Comparison of ENCODE assay signal across 25 cellular contexts in genomic region chr2:170365003-170365402, GRCh38.
DNase-seq lines count a peak whose midpoint lies in the region; ATAC-seq, FAIRE-seq and TF ChIP-seq lines count a peak whose summit lies in the region.
"Had no signal": no experiment of that assay in that cellular context is flagged by ENCODE, and none has a peak within 500 bp of the region (broad histone marks: within the 10 kb centered on the region; RNA-seq: fewer than 3 reads in every experiment).

No MANE protein-coding gene starts in this region.

- in situ Hi-C loops in K562 (cut with MboI) (loop anchor here (10.0 kb wide), 1 partner anchor 450 kb away; the partner anchor contains the start of gene GAD1), KBM-7 (cut with MboI; ENCODE audit: low pct_unique_long_range_greater_than_20kb, low sequenced_read_pairs) (no loop called here)

- CTCF ChIA-PET in K562 (lab: Yijun Ruan, JAX; ENCODE audit: low intra/inter-chr PET ratio), result no interaction called here

- H3K36me3 ChIP-seq in K562 (ENCODE audit: control insufficient read depth, insufficient read depth, low read length) (no peaks in the 10 kb centered on the region), mesendoderm (ENCODE audit: control insufficient read depth, insufficient read depth, low read length) (no peaks in the 10 kb centered on the region), gastroesophageal sphincter (no peaks in the 10 kb centered on the region)
- H3K36me3 ChIP-seq: BE2C; BLaER1 treated with 17β-estradiol and CSF1 and Interleukin-3, amounts not matched to agents 10 nM and 100 nM; HAP-1 had no signal

- no peaks in the 10 kb centered on the region for H3K9me3 Mint-ChIP-seq in activated T-cell treated with anti-CD3 and anti-CD28 coated beads, Interleukin-2, amount 50 U/mL, for 72 hours
- H3K9me3 Mint-ChIP-seq in activated T-cell treated with anti-CD3 and anti-CD28 coated beads, Interleukin-2, amount 50 U/mL, for 4 hours, result no peaks in the 10 kb centered on the region
- H3K9me3 Mint-ChIP-seq: CD14-positive monocyte; CD4-positive, alpha-beta T cell; CD8-positive, alpha-beta memory T cell; HFFc6 had no signal

- BruUV-seq in K562 (replicated peaks; lab: Mats Ljungman, UMichigan), result no TSS peak

- H3K4me3 Mint-ChIP-seq in activated T-cell treated with anti-CD3 and anti-CD28 coated beads, Interleukin-2, amount 50 U/mL, for 72 hours, result peak overlapping the region in 1 of 2 donors; percentile 8
- H3K4me3 Mint-ChIP-seq in activated T-cell treated with anti-CD3 and anti-CD28 coated beads, Interleukin-2, amount 50 U/mL, for 4 hours, result no peak overlapping the region
- H3K4me3 Mint-ChIP-seq: CD14-positive monocyte; CD4-positive, alpha-beta T cell; CD8-positive, alpha-beta memory T cell; HFFc6 had no signal

- H3K9me3 ChIP-seq in K562 (replicated peaks; ENCODE audit: control insufficient read depth, insufficient read depth, low read depth, low read length) (no peaks in the 10 kb centered on the region), gastroesophageal sphincter (no peaks in the 10 kb centered on the region)
- H3K9me3 ChIP-seq: A549; BE2C; BLaER1 treated with 17β-estradiol and CSF1 and Interleukin-3, amounts not matched to agents 10 nM and 100 nM; HAP-1 had no signal

- 60% methylated on average over 6 of the region's 6 CpGs for WGBS in K562 (ENCODE audit: insufficient coverage, low coverage, missing lambda C conversion rate)
- WGBS in mesendoderm (ENCODE audit: extremely low coverage, insufficient coverage, low lambda C conversion rate), result no CpG with 5 or more reads among the region's 6 CpGs
- 68 to 70% methylated on average over 5 to 6 of the region's 6 CpGs for WGBS in gastroesophageal sphincter (ENCODE audit: low coverage in 1 of 2), 2 donors

- H4K20me1 ChIP-seq in K562 (replicated peaks; ENCODE audit: control insufficient read depth, insufficient read depth, low read length), result no peaks in the 10 kb centered on the region
- H4K20me1 ChIP-seq: BLaER1 treated with 17β-estradiol and CSF1 and Interleukin-3, amounts not matched to agents 10 nM and 100 nM had no signal

- POLR2A ChIA-PET in K562 (lab: Yijun Ruan, JAX), result interaction anchor here (0.9 to 3.3 kb wide), 4 partner anchors 8 to 452 kb away, joined by 3 to 14 read pairs (median 5); partner anchors contain the start of gene GAD1

- TF ChIP-seq EP300 in K562 (IDR thresholded peaks at IDR 0.05; ENCODE audit: low read length), result no peak
- no peak for TF ChIP-seq EP300 in gastroesophageal sphincter (IDR thresholded peaks at IDR 0.05)

- TF ChIP-seq RAD21 in K562 (CRISPR knock-in tag; conservative IDR thresholded peaks at IDR 0.05 in 1 of 2, IDR thresholded peaks at IDR 0.05 in 1 of 2), result no peak

- TF ChIP-seq CTCF in K562 (IDR thresholded peaks at IDR 0.05 in 2 of 3, conservative IDR thresholded peaks at IDR 0.05 in 1 of 3; ENCODE audit: insufficient read depth in 2 of 3, low read depth in 1 of 3, low read length in 3 of 3), result no peak
- no peak for TF ChIP-seq CTCF in gastroesophageal sphincter (IDR thresholded peaks at IDR 0.05)

- no peak overlapping the region for H2BK15ac ChIP-seq in mesendoderm (replicated peaks; ENCODE audit: low read depth)

- intact Hi-C loops in K562 (cut with micrococcal nuclease), result loop anchor here (10.0 kb wide), 2 partner anchors 360 to 540 kb away; partner anchors contain the start of genes METTL5 and UBR3

- H3K4me3 ChIP-seq in K562, result 0 out of 2 replicates have a peak overlapping the region, but pooled peaks have one; percentile 1
- H3K4me3 ChIP-seq in mesendoderm (ENCODE audit: low read length), result no peak overlapping the region
- no peak overlapping the region for H3K4me3 ChIP-seq in gastroesophageal sphincter
- H3K4me3 ChIP-seq: A549; BLaER1 treated with 17β-estradiol and CSF1 and Interleukin-3, amounts not matched to agents 10 nM and 100 nM; GM12878; GM23248; HAP-1 had no signal

- H2BK5ac ChIP-seq in mesendoderm (ENCODE audit: low read length), result no peak overlapping the region

- peak overlapping the region; percentile 18 for H3K27ac ChIP-seq in K562 (ENCODE audit: extremely low read depth, low read depth, low read length)
- H3K27ac ChIP-seq in mesendoderm (ENCODE audit: low read depth, low read length), result no peak overlapping the region
- H3K27ac ChIP-seq in gastroesophageal sphincter, result no peak overlapping the region
- H3K27ac ChIP-seq: A549; BLaER1 treated with 17β-estradiol and CSF1 and Interleukin-3, amounts not matched to agents 10 nM and 100 nM; GM23248 had no signal

- H2BK120ac ChIP-seq in mesendoderm (ENCODE audit: low read depth, low read length), result no peak overlapping the region

- H3K27me3 ChIP-seq in K562 (ENCODE audit: control insufficient read depth in 2 of 2, insufficient read depth in 2 of 2, low read length in 2 of 2) (no peaks in the 10 kb centered on the region), mesendoderm (ENCODE audit: insufficient read depth, low read length, poor library complexity) (no peaks in the 10 kb centered on the region), gastroesophageal sphincter (peaks cover 79% of the 10 kb centered on the region)

- H3K4me1 ChIP-seq in K562 (replicated peaks in 1 of 2; ENCODE audit: control insufficient read depth in 2 of 2, insufficient read depth in 2 of 2, low read length in 2 of 2) (peaks cover 0 to 72% of the 10 kb centered on the region in 2 experiments; a peak in 4 of 5 replicates), mesendoderm (ENCODE audit: control insufficient read depth, low read depth, low read length) (peaks cover 14% of the 10 kb centered on the region), gastroesophageal sphincter (peaks cover 0 to 6% (median 0%) of the 10 kb centered on the region in 3 donors)
- H3K4me1 ChIP-seq: A549, BE2C had no signal

- ATAC-seq in activated T-cell treated with anti-CD3 and anti-CD28 coated beads, Interleukin-2, amount 50 U/mL, for 72 hours (replicated peaks in 1 of 2), result no peak
- no peak for ATAC-seq in activated T-cell treated with anti-CD3 and anti-CD28 coated beads, Interleukin-2, amount 50 U/mL, for 4 hours
- ATAC-seq in K562, result no peak
- no peak for ATAC-seq in gastroesophageal sphincter
- ATAC-seq: A549, GM12878 had no signal

- H3K27me3 Mint-ChIP-seq in activated T-cell treated with anti-CD3 and anti-CD28 coated beads, Interleukin-2, amount 50 U/mL, for 72 hours (ENCODE audit: low read depth), result no peaks in the 10 kb centered on the region
- peaks cover 28% of the 10 kb centered on the region for H3K27me3 Mint-ChIP-seq in activated T-cell treated with anti-CD3 and anti-CD28 coated beads, Interleukin-2, amount 50 U/mL, for 4 hours (ENCODE audit: low read depth)

- no peak overlapping the region for H4K8ac ChIP-seq in mesendoderm (ENCODE audit: low read depth, low read length)

- H3K79me2 ChIP-seq in K562 (ENCODE audit: control insufficient read depth, insufficient read depth, low read length), result peaks cover 7% of the 10 kb centered on the region; the same call in 1 of the 3 replicates
- no peaks in the 10 kb centered on the region for H3K79me2 ChIP-seq in mesendoderm (ENCODE audit: control insufficient read depth, insufficient read depth, low read length)

- H3K4ac ChIP-seq in mesendoderm (ENCODE audit: low read depth, low read length), result no peak overlapping the region

- DNase-seq in activated T-cell treated with anti-CD3 and anti-CD28 coated beads, Interleukin-2, amount 50 U/mL, for 72 hours, result no peak
- no peak for DNase-seq in activated T-cell treated with anti-CD3 and anti-CD28 coated beads, Interleukin-2, amount 50 U/mL, for 4 hours
- no peak for DNase-seq in K562 (ENCODE audit: extremely low read depth in 1 of 4, low spot score in 3 of 4)
- no peak for DNase-seq in mesendoderm
- no peak for DNase-seq in KBM-7
- DNase-seq in DMS114 treated with DMSO at 0.1 percent for 48 hours (lab: John Stamatoyannopoulos, UW; ENCODE audit: unreplicated experiment), result no peak
- DNase-seq: 8988T; ACHN; AML-193; BE2C; Calu3; CD4-positive, alpha-beta T cell; CD8-positive, alpha-beta memory T cell; DMS79; EL; GDM1; GM23248; HFFc6 had no signal

- H4K5ac ChIP-seq in mesendoderm (ENCODE audit: low read length), result no peak overlapping the region

- H3K18ac ChIP-seq in mesendoderm (ENCODE audit: low read length), result no peak overlapping the region

- no peaks in the 10 kb centered on the region for H3K9me1 ChIP-seq in K562 (ENCODE audit: control insufficient read depth, insufficient read depth, low read length)

- peak overlapping the region; percentile 40 for H3K4me2 ChIP-seq in K562 (ENCODE audit: insufficient read depth, low read length)
- H3K4me2 ChIP-seq in mesendoderm (ENCODE audit: low read length), result no peak overlapping the region
- H3K4me2 ChIP-seq: A549; BLaER1 treated with 17β-estradiol and CSF1 and Interleukin-3, amounts not matched to agents 10 nM and 100 nM had no signal

- peak overlapping the region; percentile 56 for H3K27ac Mint-ChIP-seq in activated T-cell treated with anti-CD3 and anti-CD28 coated beads, Interleukin-2, amount 50 U/mL, for 72 hours
- H3K27ac Mint-ChIP-seq: CD14-positive monocyte; CD4-positive, alpha-beta T cell; HFFc6 had no signal

- peak overlapping the region; percentile 18 for H3K56ac ChIP-seq in mesendoderm (ENCODE audit: low read length)

- H3K79me1 ChIP-seq in mesendoderm (ENCODE audit: low read length), result no peaks in the 10 kb centered on the region

- FAIRE-seq in K562 (lab: Jason Lieb, UNC), result no peak
- FAIRE-seq: A549, GM12878, GM19239 had no signal

- no peaks in the 10 kb centered on the region for H3K36me3 Mint-ChIP-seq in activated T-cell treated with anti-CD3 and anti-CD28 coated beads, Interleukin-2, amount 50 U/mL, for 72 hours (ENCODE audit: insufficient read depth in 2 of 2)
- H3K36me3 Mint-ChIP-seq in activated T-cell treated with anti-CD3 and anti-CD28 coated beads, Interleukin-2, amount 50 U/mL, for 4 hours (ENCODE audit: insufficient read depth), result no peaks in the 10 kb centered on the region
- H3K36me3 Mint-ChIP-seq: CD14-positive monocyte; CD8-positive, alpha-beta memory T cell had no signal

- H2AK5ac ChIP-seq in mesendoderm (ENCODE audit: low read length), result no peak overlapping the region

- H3K23ac ChIP-seq in mesendoderm (ENCODE audit: low read length), result no peak overlapping the region

- H3K9ac ChIP-seq in K562 (ENCODE audit: insufficient read depth in 1 of 2, low read depth in 2 of 2, low read length in 2 of 2), result peak overlapping the region; percentile 28 to 58; a peak in 3 of 4 replicates
- no peak overlapping the region for H3K9ac ChIP-seq in mesendoderm (ENCODE audit: low read length)
- H3K9ac ChIP-seq: BLaER1 treated with 17β-estradiol and CSF1 and Interleukin-3, amounts not matched to agents 10 nM and 100 nM; GM23248 had no signal

- H3K4me1 Mint-ChIP-seq in activated T-cell treated with anti-CD3 and anti-CD28 coated beads, Interleukin-2, amount 50 U/mL, for 72 hours (ENCODE audit: low read depth), result peaks cover 80% of the 10 kb centered on the region
- H3K4me1 Mint-ChIP-seq in activated T-cell treated with anti-CD3 and anti-CD28 coated beads, Interleukin-2, amount 50 U/mL, for 4 hours (ENCODE audit: low read depth), result peaks cover 24% of the 10 kb centered on the region

- peak overlapping the region; percentile 78 for H2AFZ ChIP-seq in K562 (ENCODE audit: low read depth, low read length)
- H2AFZ ChIP-seq: GM23248 had no signal

- TF ChIP-seq POLR2A in K562 (conservative IDR thresholded peaks at IDR 0.05) (no peak), gastroesophageal sphincter (IDR thresholded peaks at IDR 0.05) (no peak)

TF ChIP-seq in K562, 482 proteins besides CTCF, POLR2A, EP300 and RAD21 (continues in another document):
- TF ChIP-seq NR4A1 (CRISPR knock-in tag; IDR thresholded peaks at IDR 0.05), result no peak
- TF ChIP-seq NR4A1 (tag; IDR thresholded peaks at IDR 0.05), result 0 out of 2 replicates have a peak, but pooled peaks have one; percentile 23
